In the genomic region with DNA sequence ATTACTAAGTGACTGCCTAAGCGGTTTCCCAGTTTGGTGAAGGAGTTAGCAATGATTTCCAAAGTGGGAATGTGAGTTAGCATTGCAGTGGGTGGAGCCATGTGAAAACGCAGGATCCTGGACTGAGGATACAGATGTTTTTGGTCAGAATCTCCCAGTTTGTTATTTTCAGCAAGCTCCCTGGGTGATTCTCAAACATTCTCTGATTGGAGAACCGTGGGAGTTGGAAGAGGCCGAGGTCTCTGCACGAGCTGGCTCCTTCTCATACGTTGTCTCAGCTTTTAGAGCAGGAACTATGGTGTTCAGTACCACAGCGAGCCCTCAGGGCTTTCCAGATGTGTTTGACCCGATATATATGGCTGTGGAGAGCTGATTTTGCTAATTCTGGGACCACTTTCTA, we compare ENCODE assay signal across 15 cellular contexts.
DNase-seq lines count a peak whose midpoint lies in the region; ATAC-seq and TF ChIP-seq lines count a peak whose summit lies in the region.
"Had no signal": no experiment of that assay in that cellular context is flagged by ENCODE, and none has a peak within 500 bp of the region (broad histone marks: within the 10 kb centered on the region; RNA-seq: fewer than 3 reads in every experiment).

No MANE protein-coding gene starts in this region.

- H3K9ac ChIP-seq in Loucy (ENCODE audit: low read depth, low read length, poor library complexity, severe bottlenecking): no peak overlapping the region
- H3K9ac ChIP-seq in mucosa of rectum (ENCODE audit: low read depth in 1 of 2, low read length in 2 of 2): no peak overlapping the region

- H3K27ac ChIP-seq in gastroesophageal sphincter: peak overlapping the region in 2 of 4 donors; percentile 29 to 66
- H3K27ac ChIP-seq in mucosa of rectum (ENCODE audit: low read depth in 2 of 2, low read length in 2 of 2): peak overlapping the region; percentile 49 to 65
- peak overlapping the region; percentile 22 to 64 for H3K27ac ChIP-seq in thoracic aorta
- H3K27ac ChIP-seq: foreskin keratinocyte, SJSA1 had no signal

- H3K27me3 ChIP-seq in Loucy (ENCODE audit: insufficient read depth, low read length, poor library complexity, severe bottlenecking) (no peaks in the 10 kb centered on the region), gastroesophageal sphincter (no peaks in the 10 kb centered on the region), mucosa of rectum (ENCODE audit: control insufficient read depth in 2 of 2, insufficient read depth in 2 of 2, low read length in 2 of 2) (no peaks in the 10 kb centered on the region), thoracic aorta (replicated peaks; ENCODE audit: insufficient read depth) (no peaks in the 10 kb centered on the region)
- H3K27me3 ChIP-seq: foreskin keratinocyte, SJSA1 had no signal

- no peak for TF ChIP-seq EP300 in gastroesophageal sphincter (IDR thresholded peaks at IDR 0.05)

- no peak overlapping the region for H3K4me2 ChIP-seq in Loucy (ENCODE audit: low read depth, low read length, poor library complexity, severe bottlenecking)

- no peak for TF ChIP-seq POLR2A in gastroesophageal sphincter (IDR thresholded peaks at IDR 0.05)
- no peak for TF ChIP-seq POLR2A in erythroblast (IDR thresholded peaks at IDR 0.05; ENCODE audit: low read length)

- TF ChIP-seq CTCF in Loucy (conservative IDR thresholded peaks at IDR 0.05; ENCODE audit: low read length): no peak
- no peak for TF ChIP-seq CTCF in gastroesophageal sphincter (IDR thresholded peaks at IDR 0.05)
- no peak for TF ChIP-seq CTCF in thoracic aorta (IDR thresholded peaks at IDR 0.05)

- no peaks in the 10 kb centered on the region for H4K20me1 ChIP-seq in Loucy (ENCODE audit: insufficient read depth, low read length, poor library complexity, severe bottlenecking)

- ATAC-seq in gastroesophageal sphincter (peak; percentile 78), thoracic aorta (ENCODE audit: insufficient number of reproducible peaks, low FRiP score, low read depth) (no peak)

- H3K4me3 ChIP-seq in Loucy (ENCODE audit: low read length, poor library complexity, severe bottlenecking) (no peak overlapping the region), gastroesophageal sphincter (no peak overlapping the region), mucosa of rectum (ENCODE audit: low read length in 2 of 2) (no peak overlapping the region), thoracic aorta (no peak overlapping the region)
- H3K4me3 ChIP-seq: SJSA1 had no signal

- no peaks in the 10 kb centered on the region; the same call in 1 of the 2 replicates for H3K36me3 ChIP-seq in Loucy (ENCODE audit: insufficient read depth, low read length)
- no peaks in the 10 kb centered on the region for H3K36me3 ChIP-seq in gastroesophageal sphincter
- H3K36me3 ChIP-seq in mucosa of rectum (ENCODE audit: control insufficient read depth in 2 of 2, insufficient read depth in 2 of 2, low read length in 2 of 2): no peaks in the 10 kb centered on the region
- no peaks in the 10 kb centered on the region for H3K36me3 ChIP-seq in thoracic aorta
- H3K36me3 ChIP-seq: SJSA1 had no signal

- 0 out of 2 replicates have a peak, but pooled peaks cover 2% of the 10 kb centered on the region for H3F3A ChIP-seq in Loucy (ENCODE audit: low read depth)

- H3K79me2 ChIP-seq in Loucy (ENCODE audit: insufficient read depth, low read length): no peaks in the 10 kb centered on the region

- 0 out of 2 replicates have a peak overlapping the region, but pooled peaks have one; percentile 20 for H2AFZ ChIP-seq in Loucy (ENCODE audit: low read length)

- H3K9me3 ChIP-seq in Loucy (ENCODE audit: insufficient read depth, low read depth, low read length): peaks cover 3% of the 10 kb centered on the region; the same call in 1 of the 2 replicates
- H3K9me3 ChIP-seq in gastroesophageal sphincter: no peaks in the 10 kb centered on the region
- no peaks in the 10 kb centered on the region for H3K9me3 ChIP-seq in mucosa of rectum (ENCODE audit: control insufficient read depth in 2 of 2, low read length in 2 of 2)
- H3K9me3 ChIP-seq in thoracic aorta: no peaks in the 10 kb centered on the region
- H3K9me3 ChIP-seq: SJSA1 had no signal

- DNase-seq in thoracic aorta (ENCODE audit: low spot score): no peak
- no peak for DNase-seq in erythroblast (lab: John Stamatoyannopoulos, UW)
- DNase-seq in GDM1 (lab: John Stamatoyannopoulos, UW): no peak
- no peak for DNase-seq in NCI-H1930 (lab: John Stamatoyannopoulos, UW)
- no peak for DNase-seq in DMS153 (lab: John Stamatoyannopoulos, UW)
- DNase-seq: activated CD4-positive, alpha-beta T cell treated with anti-CD3 and anti-CD28 coated beads, Interleukin-2, amount 50 U/mL, for 48 hours; amygdala; IMR-90; NCI-H1105 treated with DMSO at 0.1 percent for 48 hours; stimulated activated CD8-positive, alpha-beta memory T cell treated with anti-CD3 and anti-CD28 coated beads, Interleukin-4, amount 100 ng/mL, for 48 hours had no signal

- peaks cover 36% of the 10 kb centered on the region for H3K4me1 ChIP-seq in Loucy (ENCODE audit: insufficient read depth, low read length, poor library complexity, severe bottlenecking)
- peaks cover 0 to 24% (median 3%) of the 10 kb centered on the region in 3 donors for H3K4me1 ChIP-seq in gastroesophageal sphincter
- H3K4me1 ChIP-seq in mucosa of rectum (ENCODE audit: control insufficient read depth in 2 of 2, insufficient read depth in 2 of 2, low read length in 2 of 2): no peaks in the 10 kb centered on the region
- peaks cover 11 to 26% of the 10 kb centered on the region in 2 donors for H3K4me1 ChIP-seq in thoracic aorta (ENCODE audit: control insufficient read depth in 1 of 2, low read depth in 2 of 2)
- H3K4me1 ChIP-seq: foreskin keratinocyte had no signal

- WGBS in gastroesophageal sphincter (ENCODE audit: low coverage in 1 of 2), 2 donors: 43 to 86% methylated on average over 7 to 8 of the region's 8 CpGs

- no peaks in the 10 kb centered on the region for H3K9me2 ChIP-seq in Loucy (replicated peaks; ENCODE audit: low read depth, low read length)
